ENCODE assay signal across 8 cellular contexts in the genomic region with DNA sequence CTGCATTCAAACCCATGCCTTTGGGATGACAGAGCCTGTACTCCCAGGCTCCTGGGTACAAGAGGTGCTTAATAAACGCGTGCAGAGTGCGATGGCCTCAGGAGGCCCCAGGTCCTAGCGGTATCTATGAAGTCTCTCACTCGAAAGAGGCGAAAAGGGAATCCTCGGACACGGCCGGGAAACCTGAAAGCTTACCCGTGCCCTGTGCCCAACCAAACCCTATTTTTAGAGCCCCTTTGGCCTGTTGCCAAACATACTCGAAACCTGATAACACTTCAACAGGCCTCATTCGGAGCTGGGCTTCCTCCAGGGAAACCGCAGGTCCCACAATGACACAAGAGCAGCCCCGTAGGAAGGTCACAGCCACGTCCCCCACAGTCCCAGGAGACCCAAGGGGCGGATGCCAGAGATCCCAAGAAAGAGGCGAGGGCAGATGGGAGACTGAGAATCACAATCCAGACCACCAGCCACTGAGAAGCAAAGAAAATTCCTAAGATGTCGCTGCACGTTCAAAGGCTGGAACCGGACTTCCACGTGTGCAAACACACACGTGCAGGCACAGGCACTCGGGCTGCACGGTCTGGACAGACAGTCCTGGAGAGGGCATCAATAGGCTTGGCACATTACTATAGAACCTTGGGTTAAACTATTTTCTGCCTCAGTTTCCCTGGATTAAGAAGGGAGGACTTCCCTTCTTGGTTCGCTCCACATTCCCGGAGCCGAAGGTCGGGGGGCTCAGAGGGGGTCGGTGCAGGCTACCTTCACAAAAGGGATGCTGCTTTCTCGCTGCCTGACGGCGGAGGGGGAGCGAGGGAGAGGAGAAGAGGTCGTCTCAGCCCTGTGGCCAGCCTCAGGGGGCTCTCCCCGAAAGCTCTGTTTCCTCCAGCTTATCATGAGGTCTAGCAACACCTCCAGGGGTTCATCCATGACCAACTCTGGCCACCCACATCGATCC. TPM values are rescaled to one million over a fixed set of nuclear protein-coding genes. Genes with fewer than 3 reads are reported as not detected.
DNase-seq lines count a peak whose midpoint lies in the region; ATAC-seq lines count a peak whose summit lies in the region.

No MANE protein-coding gene starts in this region.

- H3K4me1 Mint-ChIP-seq in activated naive CD4-positive, alpha-beta T cell treated with anti-CD3 and anti-CD28 coated beads, Interleukin-2, amount 50 U/mL, for 24 hours: peaks cover 66% of the 10 kb centered on the region
- peaks cover 43 to 50% (median 50%) of the 10 kb centered on the region in 3 donors for H3K4me1 Mint-ChIP-seq in naive B cell

- H3K9me3 Mint-ChIP-seq in activated naive CD4-positive, alpha-beta T cell treated with anti-CD3 and anti-CD28 coated beads, Interleukin-2, amount 50 U/mL, for 24 hours: no peaks in the 10 kb centered on the region
- peaks cover 0 to under 1% (median 0%) of the 10 kb centered on the region in 7 donors for H3K9me3 Mint-ChIP-seq in naive B cell

- peaks cover 5% of the 10 kb centered on the region for H3K27me3 Mint-ChIP-seq in activated naive CD4-positive, alpha-beta T cell treated with anti-CD3 and anti-CD28 coated beads, Interleukin-2, amount 50 U/mL, for 24 hours
- peaks cover 82 to 100% (median 99%) of the 10 kb centered on the region in 3 donors for H3K27me3 Mint-ChIP-seq in naive B cell

- no peaks in the 10 kb centered on the region for H3K36me3 Mint-ChIP-seq in activated naive CD4-positive, alpha-beta T cell treated with anti-CD3 and anti-CD28 coated beads, Interleukin-2, amount 50 U/mL, for 24 hours
- no peaks in the 10 kb centered on the region for H3K36me3 Mint-ChIP-seq in naive B cell

- peak overlapping the region; percentile 77 for H3K4me3 Mint-ChIP-seq in activated naive CD4-positive, alpha-beta T cell treated with anti-CD3 and anti-CD28 coated beads, Interleukin-2, amount 50 U/mL, for 24 hours
- H3K4me3 Mint-ChIP-seq in naive B cell: peak overlapping the region in 6 of 8 donors; percentile 36 to 77 (median 60)

- DNase-seq in NCI-H82 (lab: John Stamatoyannopoulos, UW) (peak; percentile 24), NCI-H82 treated with DMSO at 0.1 percent for 48 hours (lab: John Stamatoyannopoulos, UW; ENCODE audit: unreplicated experiment) (no peak), NCI-H2171 treated with DMSO at 0.1 percent for 48 hours (lab: John Stamatoyannopoulos, UW) (peak; percentile 93), naive B cell (peak; percentile 55), inferior parietal cortex (ENCODE audit: extremely low spot score) (no peak), AG08395 (ENCODE audit: low spot score) (no peak)

- ATAC-seq in naive B cell (ENCODE audit: low read depth in 2 of 2) (peak; percentile 71), HG02884 (IDR thresholded peaks at IDR 0.05; ENCODE audit: unreplicated experiment) (no peak)

- peak overlapping the region; percentile 87 for H3K27ac Mint-ChIP-seq in activated naive CD4-positive, alpha-beta T cell treated with anti-CD3 and anti-CD28 coated beads, Interleukin-2, amount 50 U/mL, for 24 hours
- peak overlapping the region in 4 of 6 donors; percentile 1 to 88 (median 32) for H3K27ac Mint-ChIP-seq in naive B cell

RNA-seq across cellular contexts. Expression of gene PDGFB, which starts 8.2 kb away (rescaled TPM):
- not detected for polyA plus RNA-seq in naive B cell (ENCODE audit: low read depth in 6 of 6)

Comparison
In these comparisons a context has a peak if more than half of its experiments do, and no peak if none do; other contexts are left out.
1. DNase-seq: peak in NCI-H82 (single experiment), NCI-H2171 treated with DMSO at 0.1 percent for 48 hours (single experiment) and naive B cell (single experiment); none in NCI-H82 treated with DMSO at 0.1 percent for 48 hours (single experiment), inferior parietal cortex (single experiment) and AG08395 (single experiment).